In genomic region chrX:86946569-86946968, GRCh38 we compare ENCODE assay signal across 8 cellular contexts.
A peak's percentile ranks its signal among the peaks of the same experiment; 100 is the strongest.
DNase-seq lines count a peak whose midpoint lies in the region; ATAC-seq, FAIRE-seq and TF ChIP-seq lines count a peak whose summit lies in the region.

No MANE protein-coding gene starts in this region.

- no peaks in the 10 kb centered on the region for H3K27me3 ChIP-seq in prostate gland (replicated peaks; ENCODE audit: insufficient read depth)

- no peak overlapping the region for H3K27ac ChIP-seq in 22Rv1
- H3K27ac ChIP-seq in prostate gland, result no peak overlapping the region

- peak; percentile 78 for TF ChIP-seq CTCF in 22Rv1 (IDR thresholded peaks at IDR 0.05)
- peak; percentile 45 for TF ChIP-seq CTCF in GM12864 (IDR thresholded peaks at IDR 0.05; ENCODE audit: low read depth, low read length, missing control alignments)
- peak in 1 of 4 experiments; percentile 34 for TF ChIP-seq CTCF in prostate gland (IDR thresholded peaks at IDR 0.05)

- no peaks in the 10 kb centered on the region for H3K9me3 ChIP-seq in prostate gland

- whole genome bisulfite sequencing in prostate gland, result 0% methylated on average over 1 of the region's 1 CpG

- TF ChIP-seq POLR2A in prostate gland (IDR thresholded peaks at IDR 0.05), result no peak

- DNase-seq in GM12864 (ENCODE audit: low read depth) (no peak), OCI-M1 (lab: John Stamatoyannopoulos, UW) (peak; percentile 51), fibroblast of the conjunctiva (ENCODE audit: low read depth) (peak; percentile 10), urothelium cell line (ENCODE audit: low spot score) (peak; percentile 6), prostate gland (ENCODE audit: low spot score) (no peak), cerebellum (ENCODE audit: low spot score) (no peak)

- no peak overlapping the region for H3K4me3 ChIP-seq in GM12864 (ENCODE audit: low read depth, low read length)
- H3K4me3 ChIP-seq in prostate gland, result no peak overlapping the region

- no peak for FAIRE-seq in urothelium cell line (lab: Jason Lieb, UNC)

- peak; percentile 87 for ATAC-seq in HG02870 (IDR thresholded peaks at IDR 0.05; ENCODE audit: unreplicated experiment)

- intact Hi-C loops in prostate gland (cut with DNase I), result loop anchor here (10.0 kb wide), 1 partner anchor 1332 kb away; no protein-coding TSS in a partner anchor

- no peaks in the 10 kb centered on the region for H3K4me1 ChIP-seq in prostate gland (replicated peaks)

- no peaks in the 10 kb centered on the region for H3K36me3 ChIP-seq in prostate gland

Comparison
In these comparisons a context has a peak if more than half of its experiments do, and no peak if none do; other contexts are left out.
1. DNase-seq: peak in OCI-M1 (single experiment), fibroblast of the conjunctiva (single experiment) and urothelium cell line (single experiment); none in GM12864 (single experiment), prostate gland (single experiment) and cerebellum (single experiment).